ENCODE assay signal across 18 cellular contexts in the genomic region with DNA sequence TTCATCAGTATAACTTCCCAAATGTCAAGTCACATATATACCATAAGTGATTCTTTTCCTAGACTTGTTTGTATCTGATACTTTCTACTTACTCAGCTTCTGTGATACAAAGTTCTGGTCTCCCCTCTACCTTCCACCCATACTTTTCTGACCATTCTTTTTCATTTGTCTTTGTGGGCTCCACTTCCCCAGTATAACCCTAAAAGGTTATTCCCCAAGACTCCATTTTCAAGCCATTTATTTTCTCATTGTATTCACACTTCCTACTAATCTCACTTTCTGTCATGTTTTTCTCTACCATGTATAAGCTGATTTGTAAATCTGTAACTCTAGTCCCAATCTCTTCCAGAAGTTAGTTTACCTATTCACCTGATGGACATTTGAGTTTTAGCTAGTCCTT.
"Had no signal": no experiment of that assay in that cellular context is flagged by ENCODE, and none has a peak within 500 bp of the region (broad histone marks: within the 10 kb centered on the region; RNA-seq: fewer than 3 reads in every experiment).

No MANE protein-coding gene starts in this region.

- H3K27ac ChIP-seq: adrenal gland, gastroesophageal sphincter, psoas muscle, right lobe of liver, testis had no signal

- H3K4me1 ChIP-seq: adrenal gland, gastroesophageal sphincter, psoas muscle, right lobe of liver, testis had no signal

- ATAC-seq: effector memory CD8-positive, alpha-beta T cell; gastroesophageal sphincter; left lobe of liver; psoas muscle; right lobe of liver; T-cell had no signal

- DNase-seq: activated CD4-positive, alpha-beta T cell treated with anti-CD3 and anti-CD28 coated beads, Interleukin-2, amount 50 U/mL, for 4 hours; activated CD4-positive, CD25-positive, alpha-beta regulatory T cell; activated CD8-positive, alpha-beta memory T cell treated with anti-CD3 and anti-CD28 coated beads, Interleukin-2, amount 50 U/mL, for 4 hours; activated naive CD4-positive, alpha-beta T cell treated with anti-CD3 and anti-CD28 coated beads for 36 hours; adrenal gland; central memory CD4-positive, alpha-beta T cell; effector memory CD8-positive, alpha-beta T cell; islet precursor cell; mesenchymal stem cell; psoas muscle; right lobe of liver; stimulated activated CD4-positive, alpha-beta T cell treated with anti-CD3 and anti-CD28 coated beads, Interleukin-1b, Interleukin-23, amount 100 ng/mL, for 48 hours; stimulated activated naive CD4-positive, alpha-beta T cell treated with Interleukin-2 at 50 U/mL for 16 hours; T-cell; testis had no signal

- H3K4me3 ChIP-seq: adrenal gland, gastroesophageal sphincter, psoas muscle, right lobe of liver, testis had no signal

- H3K9me3 Mint-ChIP-seq: activated naive CD4-positive, alpha-beta T cell treated with anti-CD3 and anti-CD28 coated beads for 36 hours; activated T-helper 1 cell treated with anti-CD3 and anti-CD28 coated beads, Interleukin-12 subunit alpha, Interleukin-12 subunit beta, Interleukin-2, Interleukin-4 antibody, amounts not matched to agents 30 ng/mL and 10 ng/mL and 1 ng/mL, durations not matched to agents 14 hours and 24 hours and 36 hours; effector memory CD8-positive, alpha-beta T cell; T-cell had no signal

- H3K36me3 ChIP-seq: adrenal gland had no signal

- H3K27me3 Mint-ChIP-seq: effector memory CD8-positive, alpha-beta T cell; T-cell had no signal

- H3K4me3 Mint-ChIP-seq: activated naive CD4-positive, alpha-beta T cell treated with anti-CD3 and anti-CD28 coated beads for 36 hours; activated T-helper 1 cell treated with anti-CD3 and anti-CD28 coated beads, Interleukin-12 subunit alpha, Interleukin-12 subunit beta, Interleukin-2, Interleukin-4 antibody, amounts not matched to agents 30 ng/mL and 10 ng/mL and 1 ng/mL, durations not matched to agents 14 hours and 24 hours and 36 hours; effector memory CD8-positive, alpha-beta T cell; T-cell had no signal

- H3K9me3 ChIP-seq: adrenal gland, gastroesophageal sphincter, psoas muscle, right lobe of liver, testis had no signal

- H3K27ac Mint-ChIP-seq: activated naive CD4-positive, alpha-beta T cell treated with anti-CD3 and anti-CD28 coated beads for 36 hours; activated T-helper 1 cell treated with anti-CD3 and anti-CD28 coated beads, Interleukin-12 subunit alpha, Interleukin-12 subunit beta, Interleukin-2, Interleukin-4 antibody, amounts not matched to agents 30 ng/mL and 10 ng/mL and 1 ng/mL, durations not matched to agents 14 hours and 24 hours and 36 hours had no signal

- H3K27me3 ChIP-seq: adrenal gland, gastroesophageal sphincter, right lobe of liver, testis had no signal
